Comparison of ENCODE assay signal across 7 cellular contexts in genomic region chr5:148482697-148483462, GRCh38.
DNase-seq lines count a peak whose midpoint lies in the region; ATAC-seq and TF ChIP-seq lines count a peak whose summit lies in the region.

No MANE protein-coding gene starts in this region.

- H3K9me3 ChIP-seq in neutrophil = no peaks in the 10 kb centered on the region

- no peaks in the 10 kb centered on the region for H3K4me1 Mint-ChIP-seq in type B pancreatic cell (ENCODE audit: unreplicated experiment)

- H3K36me3 Mint-ChIP-seq in type B pancreatic cell = no peaks in the 10 kb centered on the region

- H3K9me3 Mint-ChIP-seq in type B pancreatic cell = peaks cover 7% of the 10 kb centered on the region

- no peaks in the 10 kb centered on the region for H3K4me1 ChIP-seq in neutrophil (ENCODE audit: control insufficient read depth in 1 of 2, insufficient read depth in 1 of 2, low read depth in 1 of 2, low read length in 1 of 2)

- no peaks in the 10 kb centered on the region for H3K36me3 ChIP-seq in neutrophil

- H3K27ac ChIP-seq in neutrophil = no peak overlapping the region

- TF ChIP-seq CTCF in neutrophil (IDR thresholded peaks at IDR 0.05) (peak; percentile 72), type B pancreatic cell (conservative IDR thresholded peaks at IDR 0.05) (peak; percentile 68)

- H3K4me3 Mint-ChIP-seq in type B pancreatic cell = no peak overlapping the region

- DNase-seq in NCI-H460 (ENCODE audit: extremely low read depth, low read depth) (peak; percentile 32), fibroblast of gingiva (ENCODE audit: low read depth) (peak; percentile 27), type B pancreatic cell (ENCODE audit: extremely low spot score, unreplicated experiment) (no peak)
- peak; percentile 6 for DNase-seq in activated CD8-positive, alpha-beta memory T cell treated with anti-CD3 and anti-CD28 coated beads, Interleukin-2, amount 50 U/mL, for 24 hours (ENCODE audit: extremely low read depth)

- H3K27me3 ChIP-seq in neutrophil = peaks cover 17% of the 10 kb centered on the region

- no peak overlapping the region for H3K4me3 ChIP-seq in neutrophil (ENCODE audit: low read depth in 1 of 2, low read length in 1 of 2)

- H3K27ac Mint-ChIP-seq in type B pancreatic cell = no peak overlapping the region

- peaks cover 44% of the 10 kb centered on the region for H3K27me3 Mint-ChIP-seq in type B pancreatic cell

- ATAC-seq in GM18502 (IDR thresholded peaks at IDR 0.05; ENCODE audit: poor library complexity, unreplicated experiment) (peak; percentile 90), HG02678 (IDR thresholded peaks at IDR 0.05; ENCODE audit: unreplicated experiment) (peak; percentile 79)
